In the genomic region with DNA sequence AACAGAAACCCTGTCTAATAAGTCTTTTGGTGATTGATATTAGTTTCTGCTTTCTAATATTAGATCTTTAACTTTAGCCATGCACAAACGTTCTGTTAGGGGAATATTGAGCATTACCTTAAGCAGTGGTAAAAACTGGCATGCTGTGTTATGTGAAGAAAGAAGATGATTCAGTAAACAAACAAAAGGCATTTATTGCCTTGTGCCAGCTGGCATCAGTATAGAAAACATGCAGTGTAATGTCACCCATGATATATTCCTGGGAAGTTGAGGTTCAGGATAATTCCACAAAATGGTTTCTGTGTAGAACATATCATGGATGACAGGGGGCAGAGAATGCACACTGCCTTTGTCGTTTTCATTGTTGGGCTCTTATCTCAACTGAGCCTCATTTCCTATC, we compare ENCODE assay signal across 19 cellular contexts. TPM values are rescaled to one million over a fixed set of nuclear protein-coding genes. Genes with fewer than 3 reads are reported as not detected.
"Had no signal": no experiment of that assay in that cellular context is flagged by ENCODE, and none has a peak within 500 bp of the region (broad histone marks: within the 10 kb centered on the region; RNA-seq: fewer than 3 reads in every experiment).

No MANE protein-coding gene starts in this region.

- H3K4me3 Mint-ChIP-seq: activated naive CD8-positive, alpha-beta T cell; brain; central memory CD8-positive, alpha-beta T cell; dendritic cell treated with granulocyte-macrophage colony-stimulating factor and Interleukin-4, amounts not matched to agents 40 ng/mL and 50 ng/mL, for 4 days; natural killer cell treated with Interleukin-12 subunit alpha and Interleukin-12 subunit beta and Interleukin-15 and Interleukin-18, amount 100 ng/mL, for 72 hours had no signal

- H3K27me3 Mint-ChIP-seq: brain; central memory CD8-positive, alpha-beta T cell; dendritic cell treated with granulocyte-macrophage colony-stimulating factor and Interleukin-4, amounts not matched to agents 40 ng/mL and 50 ng/mL, for 4 days; natural killer cell treated with Interleukin-12 subunit alpha and Interleukin-12 subunit beta and Interleukin-15 and Interleukin-18, amount 100 ng/mL, for 72 hours had no signal

- DNase-seq: activated CD4-positive, alpha-beta T cell treated with anti-CD3 and anti-CD28 coated beads for 4 hours; activated CD8-positive, alpha-beta memory T cell treated with anti-CD3 and anti-CD28 coated beads, Interleukin-2, amount 50 U/mL, for 48 hours; activated gamma-delta T cell treated with Interleukin-2 at 50 U/mL for 16 hours; amniotic stem cell; foreskin keratinocyte; glutamatergic neuron; hypothalamus; left ventricle myocardium superior; mesendoderm; nucleus accumbens; stimulated activated naive CD8-positive, alpha-beta T cell treated with anti-CD3 and anti-CD28 coated beads, Interleukin-15, Interleukin-2, amounts not matched to agents 100 U/mL and 50 U/mL, for 24 hours; trophoblast cell had no signal

- ATAC-seq: foreskin keratinocyte; left ventricle myocardium superior; natural killer cell treated with Interleukin-12 subunit alpha and Interleukin-12 subunit beta and Interleukin-15 and Interleukin-18, amount 100 ng/mL, for 72 hours; stimulated activated naive CD8-positive, alpha-beta T cell treated with anti-CD3 and anti-CD28 coated beads, Interleukin-15, Interleukin-2, amounts not matched to agents 100 U/mL and 50 U/mL, for 24 hours had no signal

- H3K36me3 Mint-ChIP-seq: activated naive CD8-positive, alpha-beta T cell; natural killer cell treated with Interleukin-12 subunit alpha and Interleukin-12 subunit beta and Interleukin-15 and Interleukin-18, amount 100 ng/mL, for 72 hours had no signal

- H3K27me3 ChIP-seq: esophagus muscularis mucosa, foreskin keratinocyte, right atrium auricular region had no signal

- H3K27ac Mint-ChIP-seq: activated naive CD8-positive, alpha-beta T cell; dendritic cell treated with granulocyte-macrophage colony-stimulating factor and Interleukin-4, amounts not matched to agents 40 ng/mL and 50 ng/mL, for 4 days; natural killer cell treated with Interleukin-12 subunit alpha and Interleukin-12 subunit beta and Interleukin-15 and Interleukin-18, amount 100 ng/mL, for 72 hours had no signal

- H3K4me3 ChIP-seq: esophagus muscularis mucosa, right atrium auricular region had no signal

- H3K9me3 Mint-ChIP-seq: brain; central memory CD8-positive, alpha-beta T cell; dendritic cell treated with granulocyte-macrophage colony-stimulating factor and Interleukin-4, amounts not matched to agents 40 ng/mL and 50 ng/mL, for 4 days; natural killer cell treated with Interleukin-12 subunit alpha and Interleukin-12 subunit beta and Interleukin-15 and Interleukin-18, amount 100 ng/mL, for 72 hours had no signal

- H3K36me3 ChIP-seq: esophagus muscularis mucosa, right atrium auricular region had no signal

- H3K9me3 ChIP-seq: esophagus muscularis mucosa, right atrium auricular region had no signal

- H3K27ac ChIP-seq: esophagus muscularis mucosa, foreskin keratinocyte, right atrium auricular region had no signal

RNA-seq across cellular contexts. Expression of a gene that starts 24.3 kb away (rescaled TPM):
- total RNA-seq: foreskin keratinocyte, right atrium auricular region had no signal
- polyA plus RNA-seq: foreskin keratinocyte had no signal
